ENCODE assay signal across 1 cellular context in the genomic region with DNA sequence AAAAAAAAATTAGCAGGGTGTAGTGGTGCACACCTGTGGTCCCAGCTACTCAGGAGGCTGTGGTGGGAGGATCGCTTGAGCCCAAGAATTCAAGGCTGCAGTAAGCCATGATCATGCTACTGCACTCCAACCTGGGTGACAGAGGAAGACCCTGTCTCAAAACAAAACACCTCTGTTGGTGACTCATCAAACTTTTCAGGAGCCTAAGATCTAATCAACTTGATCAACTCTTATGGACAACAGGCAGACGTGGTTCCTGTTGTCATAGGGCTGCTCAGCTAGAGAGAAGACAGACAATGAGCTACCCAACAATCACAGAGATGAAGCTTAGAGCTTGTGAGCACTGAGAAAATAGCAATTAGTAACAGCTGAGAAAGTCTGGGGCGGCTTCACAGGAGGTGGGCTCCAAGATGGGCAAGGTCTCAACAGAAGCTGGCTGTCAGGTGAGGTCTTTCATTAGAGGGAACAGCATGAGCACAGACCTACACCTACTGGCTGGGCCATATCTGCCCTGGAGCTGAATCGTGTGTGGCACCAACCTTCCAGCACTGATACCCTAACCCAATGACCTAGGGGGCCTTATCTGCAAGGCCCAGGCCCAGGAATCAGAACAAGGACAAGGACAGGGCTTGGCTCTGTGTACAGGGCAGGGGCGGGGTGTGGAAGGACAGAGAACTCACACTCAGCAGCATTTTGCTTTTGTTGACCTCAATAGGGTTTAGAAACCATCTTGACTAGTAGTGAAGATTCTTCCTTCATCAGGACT.
TF ChIP-seq lines count a peak whose summit lies in the region.

No MANE protein-coding gene starts in this region.

TF ChIP-seq in K562, 482 proteins besides CTCF, POLR2A, EP300 and RAD21 (continued from another document and continues in another):
- TF ChIP-seq, protein P1, sequence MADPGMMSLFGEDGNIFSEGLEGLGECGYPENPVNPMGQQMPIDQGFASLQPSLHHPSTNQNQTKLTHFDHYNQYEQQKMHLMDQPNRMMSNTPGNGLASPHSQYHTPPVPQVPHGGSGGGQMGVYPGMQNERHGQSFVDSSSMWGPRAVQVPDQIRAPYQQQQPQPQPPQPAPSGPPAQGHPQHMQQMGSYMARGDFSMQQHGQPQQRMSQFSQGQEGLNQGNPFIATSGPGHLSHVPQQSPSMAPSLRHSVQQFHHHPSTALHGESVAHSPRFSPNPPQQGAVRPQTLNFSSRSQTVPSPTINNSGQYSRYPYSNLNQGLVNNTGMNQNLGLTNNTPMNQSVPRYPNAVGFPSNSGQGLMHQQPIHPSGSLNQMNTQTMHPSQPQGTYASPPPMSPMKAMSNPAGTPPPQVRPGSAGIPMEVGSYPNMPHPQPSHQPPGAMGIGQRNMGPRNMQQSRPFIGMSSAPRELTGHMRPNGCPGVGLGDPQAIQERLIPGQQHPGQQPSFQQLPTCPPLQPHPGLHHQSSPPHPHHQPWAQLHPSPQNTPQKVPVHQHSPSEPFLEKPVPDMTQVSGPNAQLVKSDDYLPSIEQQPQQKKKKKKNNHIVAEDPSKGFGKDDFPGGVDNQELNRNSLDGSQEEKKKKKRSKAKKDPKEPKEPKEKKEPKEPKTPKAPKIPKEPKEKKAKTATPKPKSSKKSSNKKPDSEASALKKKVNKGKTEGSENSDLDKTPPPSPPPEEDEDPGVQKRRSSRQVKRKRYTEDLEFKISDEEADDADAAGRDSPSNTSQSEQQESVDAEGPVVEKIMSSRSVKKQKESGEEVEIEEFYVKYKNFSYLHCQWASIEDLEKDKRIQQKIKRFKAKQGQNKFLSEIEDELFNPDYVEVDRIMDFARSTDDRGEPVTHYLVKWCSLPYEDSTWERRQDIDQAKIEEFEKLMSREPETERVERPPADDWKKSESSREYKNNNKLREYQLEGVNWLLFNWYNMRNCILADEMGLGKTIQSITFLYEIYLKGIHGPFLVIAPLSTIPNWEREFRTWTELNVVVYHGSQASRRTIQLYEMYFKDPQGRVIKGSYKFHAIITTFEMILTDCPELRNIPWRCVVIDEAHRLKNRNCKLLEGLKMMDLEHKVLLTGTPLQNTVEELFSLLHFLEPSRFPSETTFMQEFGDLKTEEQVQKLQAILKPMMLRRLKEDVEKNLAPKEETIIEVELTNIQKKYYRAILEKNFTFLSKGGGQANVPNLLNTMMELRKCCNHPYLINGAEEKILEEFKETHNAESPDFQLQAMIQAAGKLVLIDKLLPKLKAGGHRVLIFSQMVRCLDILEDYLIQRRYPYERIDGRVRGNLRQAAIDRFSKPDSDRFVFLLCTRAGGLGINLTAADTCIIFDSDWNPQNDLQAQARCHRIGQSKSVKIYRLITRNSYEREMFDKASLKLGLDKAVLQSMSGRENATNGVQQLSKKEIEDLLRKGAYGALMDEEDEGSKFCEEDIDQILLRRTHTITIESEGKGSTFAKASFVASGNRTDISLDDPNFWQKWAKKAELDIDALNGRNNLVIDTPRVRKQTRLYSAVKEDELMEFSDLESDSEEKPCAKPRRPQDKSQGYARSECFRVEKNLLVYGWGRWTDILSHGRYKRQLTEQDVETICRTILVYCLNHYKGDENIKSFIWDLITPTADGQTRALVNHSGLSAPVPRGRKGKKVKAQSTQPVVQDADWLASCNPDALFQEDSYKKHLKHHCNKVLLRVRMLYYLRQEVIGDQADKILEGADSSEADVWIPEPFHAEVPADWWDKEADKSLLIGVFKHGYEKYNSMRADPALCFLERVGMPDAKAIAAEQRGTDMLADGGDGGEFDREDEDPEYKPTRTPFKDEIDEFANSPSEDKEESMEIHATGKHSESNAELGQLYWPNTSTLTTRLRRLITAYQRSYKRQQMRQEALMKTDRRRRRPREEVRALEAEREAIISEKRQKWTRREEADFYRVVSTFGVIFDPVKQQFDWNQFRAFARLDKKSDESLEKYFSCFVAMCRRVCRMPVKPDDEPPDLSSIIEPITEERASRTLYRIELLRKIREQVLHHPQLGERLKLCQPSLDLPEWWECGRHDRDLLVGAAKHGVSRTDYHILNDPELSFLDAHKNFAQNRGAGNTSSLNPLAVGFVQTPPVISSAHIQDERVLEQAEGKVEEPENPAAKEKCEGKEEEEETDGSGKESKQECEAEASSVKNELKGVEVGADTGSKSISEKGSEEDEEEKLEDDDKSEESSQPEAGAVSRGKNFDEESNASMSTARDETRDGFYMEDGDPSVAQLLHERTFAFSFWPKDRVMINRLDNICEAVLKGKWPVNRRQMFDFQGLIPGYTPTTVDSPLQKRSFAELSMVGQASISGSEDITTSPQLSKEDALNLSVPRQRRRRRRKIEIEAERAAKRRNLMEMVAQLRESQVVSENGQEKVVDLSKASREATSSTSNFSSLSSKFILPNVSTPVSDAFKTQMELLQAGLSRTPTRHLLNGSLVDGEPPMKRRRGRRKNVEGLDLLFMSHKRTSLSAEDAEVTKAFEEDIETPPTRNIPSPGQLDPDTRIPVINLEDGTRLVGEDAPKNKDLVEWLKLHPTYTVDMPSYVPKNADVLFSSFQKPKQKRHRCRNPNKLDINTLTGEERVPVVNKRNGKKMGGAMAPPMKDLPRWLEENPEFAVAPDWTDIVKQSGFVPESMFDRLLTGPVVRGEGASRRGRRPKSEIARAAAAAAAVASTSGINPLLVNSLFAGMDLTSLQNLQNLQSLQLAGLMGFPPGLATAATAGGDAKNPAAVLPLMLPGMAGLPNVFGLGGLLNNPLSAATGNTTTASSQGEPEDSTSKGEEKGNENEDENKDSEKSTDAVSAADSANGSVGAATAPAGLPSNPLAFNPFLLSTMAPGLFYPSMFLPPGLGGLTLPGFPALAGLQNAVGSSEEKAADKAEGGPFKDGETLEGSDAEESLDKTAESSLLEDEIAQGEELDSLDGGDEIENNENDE (IDR thresholded peaks at IDR 0.05; ENCODE audit: low read depth, low read length): no peak
- TF ChIP-seq CHD1 (IDR thresholded peaks at IDR 0.05; ENCODE audit: low read length) (no peak), LARP7 (IDR thresholded peaks at IDR 0.05) (no peak), ILK (tag; IDR thresholded peaks at IDR 0.05; ENCODE audit: borderline replicate concordance, low read depth) (no peak), CBX5 (IDR thresholded peaks at IDR 0.05; ENCODE audit: borderline replicate concordance, low read depth) (no peak), PYGO2 (tag; IDR thresholded peaks at IDR 0.05) (no peak), CBX3 (IDR thresholded peaks at IDR 0.05; ENCODE audit: borderline replicate concordance in 1 of 2, low read length in 2 of 2) (no peak), KAT8 (IDR thresholded peaks at IDR 0.05; ENCODE audit: low read depth) (no peak), OTX1 (CRISPR knock-in tag; IDR thresholded peaks at IDR 0.05) (no peak), NUFIP1 (IDR thresholded peaks at IDR 0.05; ENCODE audit: partially characterized antibody) (no peak), ETV1 (tag; conservative IDR thresholded peaks at IDR 0.05; ENCODE audit: low read depth) (no peak), ZNF79 (CRISPR knock-in tag; IDR thresholded peaks at IDR 0.05; ENCODE audit: low read depth) (no peak), ZNF695 (CRISPR knock-in tag; IDR thresholded peaks at IDR 0.05) (no peak), ZNF445 (CRISPR knock-in tag; IDR thresholded peaks at IDR 0.05; ENCODE audit: low read depth) (no peak), ARID2 (IDR thresholded peaks at IDR 0.05) (no peak), POU5F1 (IDR thresholded peaks at IDR 0.05; ENCODE audit: borderline replicate concordance, low read depth, low read length, partially characterized antibody) (no peak), ZNF174 (CRISPR knock-in tag; IDR thresholded peaks at IDR 0.05) (no peak), ZC3H11A (IDR thresholded peaks at IDR 0.05; ENCODE audit: low read depth, low read length) (no peak), CREB5 (CRISPR knock-in tag; IDR thresholded peaks at IDR 0.05) (no peak), ARID4B (CRISPR knock-in tag; IDR thresholded peaks at IDR 0.05) (no peak), RBBP5 (IDR thresholded peaks at IDR 0.05; ENCODE audit: borderline replicate concordance, insufficient read depth, low read length, poor library complexity, severe bottlenecking) (no peak), ZFP30 (CRISPR knock-in tag; IDR thresholded peaks at IDR 0.05; ENCODE audit: borderline replicate concordance) (no peak), MIER1 (IDR thresholded peaks at IDR 0.05; ENCODE audit: low read depth) (no peak), SMARCA4 (IDR thresholded peaks at IDR 0.05) (peak; percentile 87), FOS (IDR thresholded peaks at IDR 0.05; ENCODE audit: extremely low read depth, insufficient read length) (no peak), MAFF (IDR thresholded peaks at IDR 0.05; ENCODE audit: low read length) (no peak), ADNP (tag; IDR thresholded peaks at IDR 0.05) (no peak), TBP (optimal IDR thresholded peaks at IDR 0.05; ENCODE audit: low read depth, low read length) (no peak)
- TF ChIP-seq, protein P2, sequence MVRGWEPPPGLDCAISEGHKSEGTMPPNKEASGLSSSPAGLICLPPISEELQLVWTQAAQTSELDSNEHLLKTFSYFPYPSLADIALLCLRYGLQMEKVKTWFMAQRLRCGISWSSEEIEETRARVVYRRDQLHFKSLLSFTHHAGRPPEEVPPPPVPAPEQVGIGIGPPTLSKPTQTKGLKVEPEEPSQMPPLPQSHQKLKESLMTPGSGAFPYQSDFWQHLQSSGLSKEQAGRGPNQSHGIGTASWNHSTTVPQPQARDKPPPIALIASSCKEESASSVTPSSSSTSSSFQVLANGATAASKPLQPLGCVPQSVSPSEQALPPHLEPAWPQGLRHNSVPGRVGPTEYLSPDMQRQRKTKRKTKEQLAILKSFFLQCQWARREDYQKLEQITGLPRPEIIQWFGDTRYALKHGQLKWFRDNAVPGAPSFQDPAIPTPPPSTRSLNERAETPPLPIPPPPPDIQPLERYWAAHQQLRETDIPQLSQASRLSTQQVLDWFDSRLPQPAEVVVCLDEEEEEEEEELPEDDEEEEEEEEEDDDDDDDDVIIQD (CRISPR knock-in tag; IDR thresholded peaks at IDR 0.05): no peak
- TF ChIP-seq, protein P3, sequence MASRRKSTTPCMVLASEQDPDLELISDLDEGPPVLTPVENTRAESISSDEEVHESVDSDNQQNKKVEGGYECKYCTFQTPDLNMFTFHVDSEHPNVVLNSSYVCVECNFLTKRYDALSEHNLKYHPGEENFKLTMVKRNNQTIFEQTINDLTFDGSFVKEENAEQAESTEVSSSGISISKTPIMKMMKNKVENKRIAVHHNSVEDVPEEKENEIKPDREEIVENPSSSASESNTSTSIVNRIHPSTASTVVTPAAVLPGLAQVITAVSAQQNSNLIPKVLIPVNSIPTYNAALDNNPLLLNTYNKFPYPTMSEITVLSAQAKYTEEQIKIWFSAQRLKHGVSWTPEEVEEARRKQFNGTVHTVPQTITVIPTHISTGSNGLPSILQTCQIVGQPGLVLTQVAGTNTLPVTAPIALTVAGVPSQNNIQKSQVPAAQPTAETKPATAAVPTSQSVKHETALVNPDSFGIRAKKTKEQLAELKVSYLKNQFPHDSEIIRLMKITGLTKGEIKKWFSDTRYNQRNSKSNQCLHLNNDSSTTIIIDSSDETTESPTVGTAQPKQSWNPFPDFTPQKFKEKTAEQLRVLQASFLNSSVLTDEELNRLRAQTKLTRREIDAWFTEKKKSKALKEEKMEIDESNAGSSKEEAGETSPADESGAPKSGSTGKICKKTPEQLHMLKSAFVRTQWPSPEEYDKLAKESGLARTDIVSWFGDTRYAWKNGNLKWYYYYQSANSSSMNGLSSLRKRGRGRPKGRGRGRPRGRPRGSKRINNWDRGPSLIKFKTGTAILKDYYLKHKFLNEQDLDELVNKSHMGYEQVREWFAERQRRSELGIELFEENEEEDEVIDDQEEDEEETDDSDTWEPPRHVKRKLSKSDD (conservative IDR thresholded peaks at IDR 0.05; ENCODE audit: low read length): no peak
- TF ChIP-seq, protein P4, sequence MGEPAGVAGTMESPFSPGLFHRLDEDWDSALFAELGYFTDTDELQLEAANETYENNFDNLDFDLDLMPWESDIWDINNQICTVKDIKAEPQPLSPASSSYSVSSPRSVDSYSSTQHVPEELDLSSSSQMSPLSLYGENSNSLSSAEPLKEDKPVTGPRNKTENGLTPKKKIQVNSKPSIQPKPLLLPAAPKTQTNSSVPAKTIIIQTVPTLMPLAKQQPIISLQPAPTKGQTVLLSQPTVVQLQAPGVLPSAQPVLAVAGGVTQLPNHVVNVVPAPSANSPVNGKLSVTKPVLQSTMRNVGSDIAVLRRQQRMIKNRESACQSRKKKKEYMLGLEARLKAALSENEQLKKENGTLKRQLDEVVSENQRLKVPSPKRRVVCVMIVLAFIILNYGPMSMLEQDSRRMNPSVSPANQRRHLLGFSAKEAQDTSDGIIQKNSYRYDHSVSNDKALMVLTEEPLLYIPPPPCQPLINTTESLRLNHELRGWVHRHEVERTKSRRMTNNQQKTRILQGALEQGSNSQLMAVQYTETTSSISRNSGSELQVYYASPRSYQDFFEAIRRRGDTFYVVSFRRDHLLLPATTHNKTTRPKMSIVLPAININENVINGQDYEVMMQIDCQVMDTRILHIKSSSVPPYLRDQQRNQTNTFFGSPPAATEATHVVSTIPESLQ (CRISPR knock-in tag; IDR thresholded peaks at IDR 0.05): no peak
